ENCODE assay signal across 22 cellular contexts in genomic region chr1:198833706-198834497, GRCh38.
"Had no signal": no experiment of that assay in that cellular context is flagged by ENCODE, and none has a peak within 500 bp of the region (broad histone marks: within the 10 kb centered on the region; RNA-seq: fewer than 3 reads in every experiment).

No MANE protein-coding gene starts in this region.

- H3K27me3 ChIP-seq: hepatocyte, spleen, tibial nerve, uterus had no signal

- H3K79me2 ChIP-seq: hepatocyte had no signal

- H3K9me3 Mint-ChIP-seq: activated CD4-positive, alpha-beta memory T cell treated with anti-CD3 and anti-CD28 coated beads for 36 hours; activated T-cell treated with anti-CD3 and anti-CD28 coated beads, Interleukin-2, amount 50 U/mL, for 72 hours had no signal

- H3K27ac Mint-ChIP-seq: activated CD4-positive, alpha-beta memory T cell treated with anti-CD3 and anti-CD28 coated beads for 36 hours; activated naive CD4-positive, alpha-beta T cell treated with anti-CD3 and anti-CD28 coated beads, Interleukin-2, amount 10 ng/mL, durations not matched to agents 7 days and 5 days; activated T-cell treated with anti-CD3 and anti-CD28 coated beads, Interleukin-2, amount 50 U/mL, for 72 hours; dendritic cell treated with granulocyte-macrophage colony-stimulating factor and Interleukin-4, amounts not matched to agents 40 ng/mL and 50 ng/mL, for 4 days; immature natural killer cell; naive thymus-derived CD4-positive, alpha-beta T cell; T-helper 17 cell had no signal

- H3K4me2 ChIP-seq: hepatocyte had no signal

- H3K27me3 Mint-ChIP-seq: activated CD4-positive, alpha-beta memory T cell treated with anti-CD3 and anti-CD28 coated beads for 36 hours; activated naive CD4-positive, alpha-beta T cell treated with anti-CD3 and anti-CD28 coated beads, Interleukin-2, amount 10 ng/mL, durations not matched to agents 7 days and 5 days; dendritic cell treated with granulocyte-macrophage colony-stimulating factor and Interleukin-4, amounts not matched to agents 40 ng/mL and 50 ng/mL, for 4 days; naive thymus-derived CD4-positive, alpha-beta T cell; T-helper 17 cell had no signal

- H2AFZ ChIP-seq: hepatocyte had no signal

- DNase-seq: activated CD4-positive, alpha-beta memory T cell treated with anti-CD3 and anti-CD28 coated beads for 36 hours; activated CD4-positive, alpha-beta T cell treated with anti-CD3 and anti-CD28 coated beads for 48 hours; activated effector memory CD4-positive, alpha-beta T cell treated with Interleukin-2 at 50 U/mL for 16 hours; activated naive CD4-positive, alpha-beta T cell treated with anti-CD3 and anti-CD28 coated beads, Interleukin-2, amount 10 ng/mL, durations not matched to agents 7 days and 5 days; activated T-cell treated with anti-CD3 and anti-CD28 coated beads, Interleukin-2, amount 50 U/mL, for 72 hours; effector CD4-positive, alpha-beta T cell; erythroblast; glutamatergic neuron; immature natural killer cell; naive thymus-derived CD4-positive, alpha-beta T cell; spleen; stimulated activated CD4-positive, alpha-beta T cell treated with anti-CD3 and anti-CD28 coated beads, Interleukin-4, amount 100 ng/mL, for 4 hours; stimulated activated naive CD8-positive, alpha-beta T cell treated with anti-CD3 and anti-CD28 coated beads, Interleukin-15, Interleukin-2, amounts not matched to agents 100 U/mL and 50 U/mL, for 24 hours; substantia nigra; T-helper 17 cell; uterus had no signal

- H3K36me3 Mint-ChIP-seq: activated CD4-positive, alpha-beta memory T cell treated with anti-CD3 and anti-CD28 coated beads for 36 hours had no signal

- H3K27ac ChIP-seq: hepatocyte, prostate gland, spleen, tibial nerve, uterus had no signal

- H3K4me1 ChIP-seq: prostate gland, tibial nerve, uterus had no signal

- ATAC-seq: activated T-cell treated with anti-CD3 and anti-CD28 coated beads, Interleukin-2, amount 50 U/mL, for 72 hours; left lobe of liver; naive thymus-derived CD4-positive, alpha-beta T cell; stimulated activated naive CD8-positive, alpha-beta T cell treated with anti-CD3 and anti-CD28 coated beads, Interleukin-15, Interleukin-2, amounts not matched to agents 100 U/mL and 50 U/mL, for 24 hours; T-helper 17 cell had no signal

- H3K4me3 ChIP-seq: hepatocyte, lung, prostate gland, spleen, tibial nerve, uterus had no signal

- H3K4me3 Mint-ChIP-seq: activated CD4-positive, alpha-beta memory T cell treated with anti-CD3 and anti-CD28 coated beads for 36 hours; activated naive CD4-positive, alpha-beta T cell treated with anti-CD3 and anti-CD28 coated beads, Interleukin-2, amount 10 ng/mL, durations not matched to agents 7 days and 5 days; activated T-cell treated with anti-CD3 and anti-CD28 coated beads, Interleukin-2, amount 50 U/mL, for 72 hours; dendritic cell treated with granulocyte-macrophage colony-stimulating factor and Interleukin-4, amounts not matched to agents 40 ng/mL and 50 ng/mL, for 4 days; immature natural killer cell; naive thymus-derived CD4-positive, alpha-beta T cell had no signal

- H3K36me3 ChIP-seq: prostate gland, spleen, tibial nerve, uterus had no signal

- H3K4me1 Mint-ChIP-seq: T-helper 17 cell had no signal

- H3K9me3 ChIP-seq: prostate gland, spleen, tibial nerve, uterus had no signal
